ENCODE assay signal across 18 cellular contexts in genomic region chr2:177155631-177156030, GRCh38. TPM values are rescaled to one million over a fixed set of nuclear protein-coding genes. Genes with fewer than 3 reads are reported as not detected.
DNase-seq lines count a peak whose midpoint lies in the region; ATAC-seq, FAIRE-seq and TF ChIP-seq lines count a peak whose summit lies in the region.
"Had no signal": no experiment of that assay in that cellular context is flagged by ENCODE, and none has a peak within 500 bp of the region (broad histone marks: within the 10 kb centered on the region; RNA-seq: fewer than 3 reads in every experiment).

No MANE protein-coding gene starts in this region.

- H3K36me3 ChIP-seq in PC-9 (ENCODE audit: low read depth), result no peaks in the 10 kb centered on the region
- H3K36me3 ChIP-seq: BLaER1 had no signal

- no peaks in the 10 kb centered on the region for H3F3A ChIP-seq in PC-9 (ENCODE audit: insufficient read depth, low read depth)

- FAIRE-seq in islet of Langerhans (lab: Jason Lieb, UNC), result peak; percentile 33
- FAIRE-seq: GM12878, H54 had no signal

- H3K4me1 ChIP-seq in PC-9 (replicated peaks; ENCODE audit: insufficient read depth), result no peaks in the 10 kb centered on the region
- H3K4me1 ChIP-seq: BLaER1 had no signal

- peak overlapping the region; percentile 42 for H2AFZ ChIP-seq in PC-9
- H2AFZ ChIP-seq: GM23338 had no signal

- ATAC-seq in GM21367 (IDR thresholded peaks at IDR 0.05; ENCODE audit: unreplicated experiment), result no peak
- ATAC-seq in GM21723 (IDR thresholded peaks at IDR 0.05; ENCODE audit: unreplicated experiment), result no peak
- ATAC-seq in HG02759 (IDR thresholded peaks at IDR 0.05; ENCODE audit: unreplicated experiment), result no peak
- ATAC-seq: GM12878, GM23338 had no signal

- no peak overlapping the region for H3K4me3 ChIP-seq in PC-9
- H3K4me3 ChIP-seq: BLaER1, GM12878, GM23338 had no signal

- H3K9me2 ChIP-seq in PC-9 (ENCODE audit: insufficient read depth), result no peaks in the 10 kb centered on the region; the same call in 1 of the 2 replicates

- no peaks in the 10 kb centered on the region for H3K27me3 ChIP-seq in PC-9 (ENCODE audit: insufficient read depth, low read depth)
- H3K27me3 ChIP-seq: BLaER1 had no signal

- intact Hi-C loops in PC-9 (cut with micrococcal nuclease; ENCODE audit: unreplicated experiment), result no loop called here

- no peak overlapping the region for H3K27ac ChIP-seq in PC-9
- H3K27ac ChIP-seq: BLaER1 had no signal

- no peak overlapping the region for H3K4me2 ChIP-seq in PC-9
- H3K4me2 ChIP-seq: BLaER1, GM23338 had no signal

- TF ChIP-seq CTCF in PC-9 (conservative IDR thresholded peaks at IDR 0.05), result no peak

- no peaks in the 10 kb centered on the region for H3K9me3 ChIP-seq in PC-9 (ENCODE audit: insufficient read depth, low read depth)
- H3K9me3 ChIP-seq: BLaER1 had no signal

- POLR2A ChIA-PET in PC-9 (lab: Charles Lee; ENCODE audit: unreplicated experiment), result no interaction called here

- BruUV-seq in PC-9 (replicated peaks; lab: Mats Ljungman, UMichigan), result no TSS peak

- CTCF ChIA-PET in PC-9 (lab: Charles Lee), result interaction anchor here (0.7 kb wide), 1 partner anchor 721 kb away, joined by 8 read pairs; no protein-coding TSS in a partner anchor

- no peaks in the 10 kb centered on the region for H4K20me1 ChIP-seq in PC-9 (ENCODE audit: insufficient read depth)
- H4K20me1 ChIP-seq: BLaER1 had no signal

- no peaks in the 10 kb centered on the region for H3K79me2 ChIP-seq in PC-9 (ENCODE audit: low read depth)

- DNase-seq in DMS53 treated with DMSO at 0.1 percent for 48 hours (lab: John Stamatoyannopoulos, UW; ENCODE audit: unreplicated experiment), result peak; percentile 51
- DNase-seq in PC-9, result no peak
- no peak for DNase-seq in RPMI8226
- DNase-seq: 8988T; CD4-positive, alpha-beta memory T cell; DMS153; DND-41; EL; HCEC 1CT; HFFc6 had no signal

RNA-seq across cellular contexts. Expression of gene HNRNPA3, which starts 57.0 kb away (rescaled TPM):
- 245 and 290 TPM in 2 replicates for total RNA-seq in PC-9 (2021)
